1 cellular context compared by ENCODE assay signal in the genomic region with DNA sequence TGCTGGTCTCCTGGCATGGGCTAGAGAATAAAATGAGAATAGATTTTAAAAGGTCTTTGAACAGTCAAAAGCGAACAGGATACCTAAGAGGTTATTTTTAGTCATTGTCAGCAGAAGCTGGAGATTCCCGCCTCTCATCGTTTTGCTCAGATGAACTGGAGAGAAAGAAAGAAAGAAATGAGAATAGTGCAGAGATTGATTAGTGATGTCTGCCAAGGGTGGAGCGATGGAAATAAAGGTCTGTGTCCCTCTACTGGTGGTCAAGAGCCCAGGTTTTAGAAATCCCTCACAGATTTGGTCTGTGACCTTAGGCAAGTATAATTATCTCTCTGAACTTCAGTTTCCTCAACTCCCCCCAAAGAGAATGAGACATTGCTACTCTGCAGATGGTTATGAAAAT.
TF ChIP-seq lines count a peak whose summit lies in the region.

No MANE protein-coding gene starts in this region.

TF ChIP-seq in A549, 52 proteins besides CTCF, POLR2A, EP300 and RAD21:
- TF ChIP-seq ZC3H11A (IDR thresholded peaks at IDR 0.05) (no peak), MAFK (IDR thresholded peaks at IDR 0.05; ENCODE audit: partially characterized antibody) (peak; percentile 58)
